In the genomic region with DNA sequence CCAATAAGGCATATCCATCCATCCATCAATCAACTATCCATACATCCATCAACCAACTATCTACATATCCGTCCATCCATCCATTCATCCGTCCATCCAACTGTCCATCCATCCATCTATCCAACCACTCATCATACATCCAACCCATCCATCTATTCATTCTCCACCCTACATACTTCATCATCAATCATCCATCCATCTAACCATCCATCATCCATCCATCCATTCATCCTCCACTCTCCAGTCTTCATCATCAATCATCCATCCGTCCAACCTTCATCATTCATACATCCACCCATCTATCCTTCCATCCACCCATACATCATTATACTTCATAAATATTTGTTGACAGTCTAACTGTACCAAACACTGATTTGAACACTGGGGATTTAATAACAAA, we compare ENCODE assay signal across 9 cellular contexts.
"Had no signal": no experiment of that assay in that cellular context is flagged by ENCODE, and none has a peak within 500 bp of the region (broad histone marks: within the 10 kb centered on the region; RNA-seq: fewer than 3 reads in every experiment).

No MANE protein-coding gene starts in this region.

- H3K9me3 Mint-ChIP-seq: IgD-negative memory B cell had no signal

- DNase-seq: IMR-90, KBM-7, KG1 had no signal

- FAIRE-seq: HepG2, HTR-8/SVneo, K562 had no signal

- H3K4me3 Mint-ChIP-seq: IgD-negative memory B cell had no signal

- H3K36me3 Mint-ChIP-seq: IgD-negative memory B cell had no signal

- H3K4me3 ChIP-seq: K562 had no signal

- H3K27ac Mint-ChIP-seq: IgD-negative memory B cell had no signal

- ATAC-seq: HepG2, K562 had no signal

- H3K27ac ChIP-seq: HL-60, KMS-11 had no signal

- H3K4me1 Mint-ChIP-seq: IgD-negative memory B cell had no signal
